21 cellular contexts compared by ENCODE assay signal in the genomic region with DNA sequence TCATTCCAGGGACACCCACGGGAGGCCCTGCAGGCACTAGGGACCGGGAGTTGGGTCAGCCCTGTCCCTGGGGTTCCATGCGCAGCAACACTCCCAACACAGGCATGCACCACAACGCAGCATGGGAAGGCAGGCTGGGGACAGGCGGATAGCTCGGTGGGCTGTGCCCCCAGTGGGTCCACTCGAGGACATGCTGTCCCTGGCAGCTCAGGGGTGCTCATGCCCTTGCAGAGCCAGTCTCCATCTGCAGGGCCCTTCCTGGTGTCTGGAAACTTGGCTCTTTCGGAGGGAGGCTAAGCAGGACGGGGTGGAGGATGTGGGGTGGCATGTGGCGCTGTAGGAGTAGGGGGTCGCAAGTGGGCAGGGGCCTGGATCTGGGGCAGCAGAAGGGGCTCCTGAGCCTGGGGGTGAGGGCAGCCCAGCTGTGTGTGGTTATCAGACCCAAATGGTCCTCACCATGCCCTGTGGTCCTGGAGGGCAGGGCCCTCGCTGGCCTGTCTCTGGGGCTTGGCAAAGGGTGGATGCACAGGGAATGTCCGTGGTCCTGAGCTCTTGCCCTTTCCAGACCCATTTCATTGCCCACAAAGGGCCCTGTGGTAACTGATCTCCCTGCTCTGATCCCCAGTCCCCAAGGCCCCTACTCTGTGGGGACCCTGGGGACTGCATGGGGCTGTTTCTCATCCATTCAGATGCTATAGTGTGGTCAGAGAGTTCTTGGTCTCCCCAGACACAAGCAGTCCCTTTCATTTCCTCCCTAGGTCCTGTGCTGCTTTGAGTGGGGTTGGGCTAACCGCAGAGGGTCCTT.
DNase-seq lines count a peak whose midpoint lies in the region; ATAC-seq and TF ChIP-seq lines count a peak whose summit lies in the region.
"Had no signal": no experiment of that assay in that cellular context is flagged by ENCODE, and none has a peak within 500 bp of the region (broad histone marks: within the 10 kb centered on the region; RNA-seq: fewer than 3 reads in every experiment).

No MANE protein-coding gene starts in this region.

- H3K27ac ChIP-seq in DOHH2 (ENCODE audit: low read depth, low read length) = peak overlapping the region; percentile 94
- H3K27ac ChIP-seq: right lobe of liver, SK-N-MC had no signal

- CTCF ChIA-PET in activated CD8-positive, alpha-beta T cell treated with anti-CD3 and anti-CD28 coated beads for 36 hours (lab: Charles Lee) = interaction anchor here (1.2 kb wide), 1 partner anchor 39 kb away, joined by 3 read pairs; no protein-coding TSS in a partner anchor

- intact Hi-C loops in activated CD8-positive, alpha-beta T cell treated with anti-CD3 and anti-CD28 coated beads for 36 hours (cut with micrococcal nuclease) = no loop called here

- peaks cover 27% of the 10 kb centered on the region for H3K79me2 ChIP-seq in DOHH2 (ENCODE audit: control insufficient read depth, low read length)

- POLR2A ChIA-PET in activated CD8-positive, alpha-beta T cell treated with anti-CD3 and anti-CD28 coated beads for 36 hours (lab: Charles Lee) = no interaction called here

- H3K36me3 Mint-ChIP-seq in memory B cell = no peaks in the 10 kb centered on the region
- no peaks in the 10 kb centered on the region for H3K36me3 Mint-ChIP-seq in activated CD8-positive, alpha-beta T cell treated with anti-CD3 and anti-CD28 coated beads for 36 hours (ENCODE audit: low read depth)
- H3K36me3 Mint-ChIP-seq: CD8-positive, alpha-beta memory T cell had no signal

- DNase-seq in memory B cell (ENCODE audit: low spot score in 2 of 2) (no peak), NCI-H2196 treated with DMSO at 0.1 percent for 48 hours (lab: John Stamatoyannopoulos, UW; ENCODE audit: unreplicated experiment) (no peak), SW480 (ENCODE audit: low spot score) (no peak), NOMO-1 treated with dmso at 0.1 percent for 144 hours (lab: John Stamatoyannopoulos, UW; ENCODE audit: unreplicated experiment) (no peak)
- no peak for DNase-seq in activated CD8-positive, alpha-beta T cell treated with anti-CD3 and anti-CD28 coated beads for 36 hours
- DNase-seq: ACHN; activated effector memory CD4-positive, alpha-beta T cell treated with Interleukin-2 at 50 U/mL for 16 hours; amygdala; CD8-positive, alpha-beta memory T cell; DND-41; hypothalamus; midbrain; NCI-H187; nucleus accumbens; stimulated activated CD4-positive, alpha-beta T cell treated with anti-CD3 and anti-CD28 coated beads, Interleukin-1b, Interleukin-23, amount 100 ng/mL, for 48 hours had no signal

- peak overlapping the region; percentile 90 for H3K4me3 ChIP-seq in DOHH2 (ENCODE audit: low read length)
- H3K4me3 ChIP-seq: right lobe of liver, SK-N-MC had no signal

- H3K4me1 Mint-ChIP-seq in memory B cell = peaks cover 25% of the 10 kb centered on the region
- no peaks in the 10 kb centered on the region for H3K4me1 Mint-ChIP-seq in activated CD8-positive, alpha-beta T cell treated with anti-CD3 and anti-CD28 coated beads for 36 hours (ENCODE audit: low read depth)
- H3K4me1 Mint-ChIP-seq: CD8-positive, alpha-beta memory T cell had no signal

- peaks cover 51% of the 10 kb centered on the region for H3K4me1 ChIP-seq in DOHH2 (ENCODE audit: control insufficient read depth, low read length)
- H3K4me1 ChIP-seq: right lobe of liver had no signal

- peaks cover 3% of the 10 kb centered on the region for H3K27me3 Mint-ChIP-seq in memory B cell
- peaks cover 1% of the 10 kb centered on the region for H3K27me3 Mint-ChIP-seq in activated CD8-positive, alpha-beta T cell treated with anti-CD3 and anti-CD28 coated beads for 36 hours

- H3K27ac Mint-ChIP-seq in memory B cell = no peak overlapping the region
- H3K27ac Mint-ChIP-seq in activated CD8-positive, alpha-beta T cell treated with anti-CD3 and anti-CD28 coated beads for 36 hours = no peak overlapping the region
- H3K27ac Mint-ChIP-seq: CD8-positive, alpha-beta memory T cell had no signal

- no peaks in the 10 kb centered on the region for H3K27me3 ChIP-seq in DOHH2 (ENCODE audit: control insufficient read depth, low read length)
- H3K27me3 ChIP-seq: right lobe of liver had no signal

- ATAC-seq in GM19438 (IDR thresholded peaks at IDR 0.05; ENCODE audit: low read depth, unreplicated experiment) = peak; percentile 34
- peak; percentile 26 for ATAC-seq in HG03439 (IDR thresholded peaks at IDR 0.05; ENCODE audit: unreplicated experiment)
- no peak for ATAC-seq in memory B cell (ENCODE audit: low read depth)
- no peak for ATAC-seq in activated CD8-positive, alpha-beta T cell treated with anti-CD3 and anti-CD28 coated beads for 36 hours
- ATAC-seq: HepG2, right lobe of liver had no signal

- H3K9me2 ChIP-seq in DOHH2 (replicated peaks; ENCODE audit: control insufficient read depth, low read length) = no peaks in the 10 kb centered on the region

- peaks cover 4% of the 10 kb centered on the region; the same call in 1 of the 2 replicates for H3K9me3 ChIP-seq in DOHH2 (ENCODE audit: control insufficient read depth, insufficient read depth, low read length)
- H3K9me3 ChIP-seq: right lobe of liver had no signal

- peak overlapping the region; percentile 84 for H3K4me3 Mint-ChIP-seq in memory B cell
- H3K4me3 Mint-ChIP-seq in activated CD8-positive, alpha-beta T cell treated with anti-CD3 and anti-CD28 coated beads for 36 hours = no peak overlapping the region

- H3K4me2 ChIP-seq in DOHH2 (ENCODE audit: low read length) = peak overlapping the region; percentile 98

- H3K9me3 Mint-ChIP-seq in memory B cell = no peaks in the 10 kb centered on the region
- H3K9me3 Mint-ChIP-seq in activated CD8-positive, alpha-beta T cell treated with anti-CD3 and anti-CD28 coated beads for 36 hours = peaks cover 2% of the 10 kb centered on the region

- H3K36me3 ChIP-seq in DOHH2 (ENCODE audit: control insufficient read depth, low read length) = peaks cover 9% of the 10 kb centered on the region; the same call in 1 of the 2 replicates
- H3K36me3 ChIP-seq: right lobe of liver had no signal

- H3F3A ChIP-seq in DOHH2 (ENCODE audit: control insufficient read depth, insufficient read depth) = peaks cover 6% of the 10 kb centered on the region

- TF ChIP-seq CTCF in DOHH2 (IDR thresholded peaks at IDR 0.05; ENCODE audit: low read depth, low read length, poor library complexity, severe bottlenecking) = no peak
- TF ChIP-seq CTCF in activated CD8-positive, alpha-beta T cell treated with anti-CD3 and anti-CD28 coated beads for 36 hours (IDR thresholded peaks at IDR 0.05) = no peak

- no peaks in the 10 kb centered on the region for H4K20me1 ChIP-seq in DOHH2 (ENCODE audit: control insufficient read depth, insufficient read depth, low read depth, low read length)

Comparison
In these comparisons a context has a peak if more than half of its experiments do, and no peak if none do; other contexts are left out.
1. ATAC-seq: peak in GM19438 (single experiment) and HG03439 (single experiment); none in memory B cell (single experiment) and activated CD8-positive, alpha-beta T cell treated with anti-CD3 and anti-CD28 coated beads for 36 hours (single experiment).